Comparison of ENCODE assay signal across 1 cellular context in the genomic region with DNA sequence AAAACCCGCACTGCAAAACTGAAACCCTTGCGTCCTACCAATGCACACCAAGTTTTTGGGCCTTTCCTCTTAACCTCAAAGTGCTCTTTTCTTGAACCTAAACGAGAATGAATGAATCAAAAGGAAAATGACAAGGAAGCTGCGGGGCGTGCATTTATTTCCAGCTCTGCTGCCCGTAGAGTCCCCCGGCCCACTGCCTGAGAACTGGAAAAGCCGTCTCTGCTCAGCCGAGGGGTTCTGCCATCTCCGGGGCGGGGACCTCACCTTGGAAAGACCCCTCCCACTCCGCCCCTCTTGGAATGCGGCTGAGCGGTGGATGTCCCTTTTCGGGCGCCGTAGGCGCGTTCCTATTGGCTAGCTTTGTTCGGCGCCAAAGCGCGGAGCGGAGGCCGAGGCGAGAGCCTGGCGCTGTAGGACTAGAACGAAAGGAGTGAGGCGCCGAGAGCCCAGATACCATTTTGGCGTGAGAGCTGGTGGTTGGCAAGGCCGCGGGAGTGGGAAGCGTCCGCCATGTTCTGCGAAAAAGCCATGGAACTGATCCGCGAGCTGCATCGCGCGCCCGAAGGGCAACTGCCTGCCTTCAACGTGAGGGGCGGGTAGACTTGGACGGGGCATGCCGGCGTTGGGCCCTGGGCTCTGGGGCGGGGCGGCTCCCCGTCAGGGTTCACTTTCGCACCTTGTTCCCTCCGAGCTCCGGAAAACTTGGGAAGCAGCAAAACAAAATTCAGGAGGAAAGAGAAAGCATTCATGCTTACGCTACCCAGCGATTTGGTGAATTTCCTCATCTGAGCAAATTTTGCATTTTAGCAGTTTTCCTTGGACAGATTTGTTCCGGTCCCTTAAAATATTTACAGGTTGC.
TF ChIP-seq lines count a peak whose summit lies in the region.

A gene (plus strand): TSS at position 363 of the 859 bp plus-strand sequence. CDS start 148 bp downstream, at position 511.

TF ChIP-seq in HepG2, 621 proteins besides CTCF, POLR2A, EP300 and RAD21 (continued from another document and continues in another):
- TF ChIP-seq, protein P1, sequence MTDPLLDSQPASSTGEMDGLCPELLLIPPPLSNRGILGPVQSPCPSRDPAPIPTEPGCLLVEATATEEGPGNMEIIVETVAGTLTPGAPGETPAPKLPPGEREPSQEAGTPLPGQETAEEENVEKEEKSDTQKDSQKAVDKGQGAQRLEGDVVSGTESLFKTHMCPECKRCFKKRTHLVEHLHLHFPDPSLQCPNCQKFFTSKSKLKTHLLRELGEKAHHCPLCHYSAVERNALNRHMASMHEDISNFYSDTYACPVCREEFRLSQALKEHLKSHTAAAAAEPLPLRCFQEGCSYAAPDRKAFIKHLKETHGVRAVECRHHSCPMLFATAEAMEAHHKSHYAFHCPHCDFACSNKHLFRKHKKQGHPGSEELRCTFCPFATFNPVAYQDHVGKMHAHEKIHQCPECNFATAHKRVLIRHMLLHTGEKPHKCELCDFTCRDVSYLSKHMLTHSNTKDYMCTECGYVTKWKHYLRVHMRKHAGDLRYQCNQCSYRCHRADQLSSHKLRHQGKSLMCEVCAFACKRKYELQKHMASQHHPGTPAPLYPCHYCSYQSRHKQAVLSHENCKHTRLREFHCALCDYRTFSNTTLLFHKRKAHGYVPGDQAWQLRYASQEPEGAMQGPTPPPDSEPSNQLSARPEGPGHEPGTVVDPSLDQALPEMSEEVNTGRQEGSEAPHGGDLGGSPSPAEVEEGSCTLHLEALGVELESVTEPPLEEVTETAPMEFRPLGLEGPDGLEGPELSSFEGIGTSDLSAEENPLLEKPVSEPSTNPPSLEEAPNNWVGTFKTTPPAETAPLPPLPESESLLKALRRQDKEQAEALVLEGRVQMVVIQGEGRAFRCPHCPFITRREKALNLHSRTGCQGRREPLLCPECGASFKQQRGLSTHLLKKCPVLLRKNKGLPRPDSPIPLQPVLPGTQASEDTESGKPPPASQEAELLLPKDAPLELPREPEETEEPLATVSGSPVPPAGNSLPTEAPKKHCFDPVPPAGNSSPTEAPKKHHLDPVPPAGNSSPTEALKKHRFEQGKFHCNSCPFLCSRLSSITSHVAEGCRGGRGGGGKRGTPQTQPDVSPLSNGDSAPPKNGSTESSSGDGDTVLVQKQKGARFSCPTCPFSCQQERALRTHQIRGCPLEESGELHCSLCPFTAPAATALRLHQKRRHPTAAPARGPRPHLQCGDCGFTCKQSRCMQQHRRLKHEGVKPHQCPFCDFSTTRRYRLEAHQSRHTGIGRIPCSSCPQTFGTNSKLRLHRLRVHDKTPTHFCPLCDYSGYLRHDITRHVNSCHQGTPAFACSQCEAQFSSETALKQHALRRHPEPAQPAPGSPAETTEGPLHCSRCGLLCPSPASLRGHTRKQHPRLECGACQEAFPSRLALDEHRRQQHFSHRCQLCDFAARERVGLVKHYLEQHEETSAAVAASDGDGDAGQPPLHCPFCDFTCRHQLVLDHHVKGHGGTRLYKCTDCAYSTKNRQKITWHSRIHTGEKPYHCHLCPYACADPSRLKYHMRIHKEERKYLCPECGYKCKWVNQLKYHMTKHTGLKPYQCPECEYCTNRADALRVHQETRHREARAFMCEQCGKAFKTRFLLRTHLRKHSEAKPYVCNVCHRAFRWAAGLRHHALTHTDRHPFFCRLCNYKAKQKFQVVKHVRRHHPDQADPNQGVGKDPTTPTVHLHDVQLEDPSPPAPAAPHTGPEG (CRISPR knock-in tag; IDR thresholded peaks at IDR 0.05), result peak; percentile 97
- TF ChIP-seq, protein P2, sequence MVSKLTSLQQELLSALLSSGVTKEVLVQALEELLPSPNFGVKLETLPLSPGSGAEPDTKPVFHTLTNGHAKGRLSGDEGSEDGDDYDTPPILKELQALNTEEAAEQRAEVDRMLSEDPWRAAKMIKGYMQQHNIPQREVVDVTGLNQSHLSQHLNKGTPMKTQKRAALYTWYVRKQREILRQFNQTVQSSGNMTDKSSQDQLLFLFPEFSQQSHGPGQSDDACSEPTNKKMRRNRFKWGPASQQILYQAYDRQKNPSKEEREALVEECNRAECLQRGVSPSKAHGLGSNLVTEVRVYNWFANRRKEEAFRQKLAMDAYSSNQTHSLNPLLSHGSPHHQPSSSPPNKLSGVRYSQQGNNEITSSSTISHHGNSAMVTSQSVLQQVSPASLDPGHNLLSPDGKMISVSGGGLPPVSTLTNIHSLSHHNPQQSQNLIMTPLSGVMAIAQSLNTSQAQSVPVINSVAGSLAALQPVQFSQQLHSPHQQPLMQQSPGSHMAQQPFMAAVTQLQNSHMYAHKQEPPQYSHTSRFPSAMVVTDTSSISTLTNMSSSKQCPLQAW (CRISPR knock-in tag; IDR thresholded peaks at IDR 0.05), result peak; percentile 98
- TF ChIP-seq, protein P3, sequence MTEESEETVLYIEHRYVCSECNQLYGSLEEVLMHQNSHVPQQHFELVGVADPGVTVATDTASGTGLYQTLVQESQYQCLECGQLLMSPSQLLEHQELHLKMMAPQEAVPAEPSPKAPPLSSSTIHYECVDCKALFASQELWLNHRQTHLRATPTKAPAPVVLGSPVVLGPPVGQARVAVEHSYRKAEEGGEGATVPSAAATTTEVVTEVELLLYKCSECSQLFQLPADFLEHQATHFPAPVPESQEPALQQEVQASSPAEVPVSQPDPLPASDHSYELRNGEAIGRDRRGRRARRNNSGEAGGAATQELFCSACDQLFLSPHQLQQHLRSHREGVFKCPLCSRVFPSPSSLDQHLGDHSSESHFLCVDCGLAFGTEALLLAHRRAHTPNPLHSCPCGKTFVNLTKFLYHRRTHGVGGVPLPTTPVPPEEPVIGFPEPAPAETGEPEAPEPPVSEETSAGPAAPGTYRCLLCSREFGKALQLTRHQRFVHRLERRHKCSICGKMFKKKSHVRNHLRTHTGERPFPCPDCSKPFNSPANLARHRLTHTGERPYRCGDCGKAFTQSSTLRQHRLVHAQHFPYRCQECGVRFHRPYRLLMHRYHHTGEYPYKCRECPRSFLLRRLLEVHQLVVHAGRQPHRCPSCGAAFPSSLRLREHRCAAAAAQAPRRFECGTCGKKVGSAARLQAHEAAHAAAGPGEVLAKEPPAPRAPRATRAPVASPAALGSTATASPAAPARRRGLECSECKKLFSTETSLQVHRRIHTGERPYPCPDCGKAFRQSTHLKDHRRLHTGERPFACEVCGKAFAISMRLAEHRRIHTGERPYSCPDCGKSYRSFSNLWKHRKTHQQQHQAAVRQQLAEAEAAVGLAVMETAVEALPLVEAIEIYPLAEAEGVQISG (CRISPR knock-in tag; IDR thresholded peaks at IDR 0.05), result peak; percentile 95
- TF ChIP-seq MYNN (CRISPR knock-in tag; IDR thresholded peaks at IDR 0.05; ENCODE audit: low read depth) (peak; percentile 83; the same call in 1 of the 2 replicates), PCBP1 (IDR thresholded peaks at IDR 0.05; ENCODE audit: borderline replicate concordance, low read depth, low read length) (peak; percentile 96), ZNF431 (CRISPR knock-in tag; IDR thresholded peaks at IDR 0.05; ENCODE audit: borderline replicate concordance, low read depth) (peak; percentile 93; the same call in 1 of the 2 replicates), MTA3 (CRISPR knock-in tag; IDR thresholded peaks at IDR 0.05) (no peak), ERF (CRISPR knock-in tag; IDR thresholded peaks at IDR 0.05) (peak; percentile 96), MED13 (CRISPR knock-in tag; IDR thresholded peaks at IDR 0.05) (peak; percentile 97), MEIS1 (CRISPR knock-in tag; IDR thresholded peaks at IDR 0.05; ENCODE audit: borderline replicate concordance) (peak; percentile 88; the same call in 1 of the 2 replicates), ZZZ3 (CRISPR knock-in tag; IDR thresholded peaks at IDR 0.05; ENCODE audit: borderline replicate concordance) (peak; percentile 93; the same call in 1 of the 2 replicates), ZNF441 (CRISPR knock-in tag; IDR thresholded peaks at IDR 0.05; ENCODE audit: borderline replicate concordance) (peak; percentile 94), ZNF782 (CRISPR knock-in tag; IDR thresholded peaks at IDR 0.05; ENCODE audit: borderline replicate concordance) (peak; percentile 98), ZNF34 (CRISPR knock-in tag; IDR thresholded peaks at IDR 0.05; ENCODE audit: borderline replicate concordance) (peak; percentile 94; the same call in 1 of the 2 replicates), SALL1 (CRISPR knock-in tag; IDR thresholded peaks at IDR 0.05) (peak; percentile 97), TOE1 (CRISPR knock-in tag; IDR thresholded peaks at IDR 0.05) (no peak; the same call in 1 of the 2 replicates), PLRG1 (conservative IDR thresholded peaks at IDR 0.05) (no peak)
- TF ChIP-seq, protein P4, sequence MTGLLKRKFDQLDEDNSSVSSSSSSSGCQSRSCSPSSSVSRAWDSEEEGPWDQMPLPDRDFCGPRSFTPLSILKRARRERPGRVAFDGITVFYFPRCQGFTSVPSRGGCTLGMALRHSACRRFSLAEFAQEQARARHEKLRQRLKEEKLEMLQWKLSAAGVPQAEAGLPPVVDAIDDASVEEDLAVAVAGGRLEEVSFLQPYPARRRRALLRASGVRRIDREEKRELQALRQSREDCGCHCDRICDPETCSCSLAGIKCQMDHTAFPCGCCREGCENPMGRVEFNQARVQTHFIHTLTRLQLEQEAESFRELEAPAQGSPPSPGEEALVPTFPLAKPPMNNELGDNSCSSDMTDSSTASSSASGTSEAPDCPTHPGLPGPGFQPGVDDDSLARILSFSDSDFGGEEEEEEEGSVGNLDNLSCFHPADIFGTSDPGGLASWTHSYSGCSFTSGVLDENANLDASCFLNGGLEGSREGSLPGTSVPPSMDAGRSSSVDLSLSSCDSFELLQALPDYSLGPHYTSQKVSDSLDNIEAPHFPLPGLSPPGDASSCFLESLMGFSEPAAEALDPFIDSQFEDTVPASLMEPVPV (CRISPR knock-in tag; IDR thresholded peaks at IDR 0.05), result peak; percentile 100
- TF ChIP-seq, protein P5, sequence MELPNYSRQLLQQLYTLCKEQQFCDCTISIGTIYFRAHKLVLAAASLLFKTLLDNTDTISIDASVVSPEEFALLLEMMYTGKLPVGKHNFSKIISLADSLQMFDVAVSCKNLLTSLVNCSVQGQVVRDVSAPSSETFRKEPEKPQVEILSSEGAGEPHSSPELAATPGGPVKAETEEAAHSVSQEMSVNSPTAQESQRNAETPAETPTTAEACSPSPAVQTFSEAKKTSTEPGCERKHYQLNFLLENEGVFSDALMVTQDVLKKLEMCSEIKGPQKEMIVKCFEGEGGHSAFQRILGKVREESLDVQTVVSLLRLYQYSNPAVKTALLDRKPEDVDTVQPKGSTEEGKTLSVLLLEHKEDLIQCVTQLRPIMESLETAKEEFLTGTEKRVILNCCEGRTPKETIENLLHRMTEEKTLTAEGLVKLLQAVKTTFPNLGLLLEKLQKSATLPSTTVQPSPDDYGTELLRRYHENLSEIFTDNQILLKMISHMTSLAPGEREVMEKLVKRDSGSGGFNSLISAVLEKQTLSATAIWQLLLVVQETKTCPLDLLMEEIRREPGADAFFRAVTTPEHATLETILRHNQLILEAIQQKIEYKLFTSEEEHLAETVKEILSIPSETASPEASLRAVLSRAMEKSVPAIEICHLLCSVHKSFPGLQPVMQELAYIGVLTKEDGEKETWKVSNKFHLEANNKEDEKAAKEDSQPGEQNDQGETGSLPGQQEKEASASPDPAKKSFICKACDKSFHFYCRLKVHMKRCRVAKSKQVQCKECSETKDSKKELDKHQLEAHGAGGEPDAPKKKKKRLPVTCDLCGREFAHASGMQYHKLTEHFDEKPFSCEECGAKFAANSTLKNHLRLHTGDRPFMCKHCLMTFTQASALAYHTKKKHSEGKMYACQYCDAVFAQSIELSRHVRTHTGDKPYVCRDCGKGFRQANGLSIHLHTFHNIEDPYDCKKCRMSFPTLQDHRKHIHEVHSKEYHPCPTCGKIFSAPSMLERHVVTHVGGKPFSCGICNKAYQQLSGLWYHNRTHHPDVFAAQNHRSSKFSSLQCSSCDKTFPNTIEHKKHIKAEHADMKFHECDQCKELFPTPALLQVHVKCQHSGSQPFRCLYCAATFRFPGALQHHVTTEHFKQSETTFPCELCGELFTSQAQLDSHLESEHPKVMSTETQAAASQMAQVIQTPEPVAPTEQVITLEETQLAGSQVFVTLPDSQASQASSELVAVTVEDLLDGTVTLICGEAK (IDR thresholded peaks at IDR 0.05), result no peak
- TF ChIP-seq, protein P5 (CRISPR knock-in tag; IDR thresholded peaks at IDR 0.05), result peak; percentile 95
- TF ChIP-seq, protein P6, sequence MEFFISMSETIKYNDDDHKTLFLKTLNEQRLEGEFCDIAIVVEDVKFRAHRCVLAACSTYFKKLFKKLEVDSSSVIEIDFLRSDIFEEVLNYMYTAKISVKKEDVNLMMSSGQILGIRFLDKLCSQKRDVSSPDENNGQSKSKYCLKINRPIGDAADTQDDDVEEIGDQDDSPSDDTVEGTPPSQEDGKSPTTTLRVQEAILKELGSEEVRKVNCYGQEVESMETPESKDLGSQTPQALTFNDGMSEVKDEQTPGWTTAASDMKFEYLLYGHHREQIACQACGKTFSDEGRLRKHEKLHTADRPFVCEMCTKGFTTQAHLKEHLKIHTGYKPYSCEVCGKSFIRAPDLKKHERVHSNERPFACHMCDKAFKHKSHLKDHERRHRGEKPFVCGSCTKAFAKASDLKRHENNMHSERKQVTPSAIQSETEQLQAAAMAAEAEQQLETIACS (CRISPR knock-in tag; IDR thresholded peaks at IDR 0.05), result peak; percentile 71; the same call in 1 of the 2 replicates
